Comparison of ENCODE assay signal across 25 cellular contexts in the genomic region with DNA sequence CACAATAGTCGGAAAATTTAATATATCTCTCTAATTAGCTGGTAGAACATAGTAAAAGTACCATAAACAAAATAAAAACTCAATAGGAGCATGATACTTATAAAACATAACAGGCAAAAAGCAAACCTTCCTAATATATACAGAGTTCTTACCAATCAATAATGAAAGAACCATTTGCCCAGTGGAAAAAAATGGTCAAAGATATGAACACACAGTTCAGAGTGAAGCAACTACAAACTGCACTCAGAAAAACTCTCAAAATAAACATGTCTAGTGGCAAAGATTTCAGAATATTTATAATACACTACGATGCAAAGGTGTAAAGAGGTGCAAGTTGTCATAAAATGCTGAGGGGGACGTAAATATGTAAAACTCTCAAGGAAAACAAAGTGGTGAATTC.
"Had no signal": no experiment of that assay in that cellular context is flagged by ENCODE, and none has a peak within 500 bp of the region (broad histone marks: within the 10 kb centered on the region; RNA-seq: fewer than 3 reads in every experiment).

No MANE protein-coding gene starts in this region.

- H3K4me3 Mint-ChIP-seq: dendritic cell treated with granulocyte-macrophage colony-stimulating factor and Interleukin-4, amounts not matched to agents 40 ng/mL and 50 ng/mL, for 4 days; effector memory CD8-positive, alpha-beta T cell; endodermal cell had no signal

- H3K9me3 ChIP-seq: colonic mucosa, esophagus squamous epithelium, gastrocnemius medialis had no signal

- H3K4me1 ChIP-seq: colonic mucosa, esophagus muscularis mucosa, esophagus squamous epithelium, foreskin keratinocyte, gastrocnemius medialis, gastroesophageal sphincter, heart left ventricle, heart right ventricle had no signal

- H3K27me3 Mint-ChIP-seq: dendritic cell treated with granulocyte-macrophage colony-stimulating factor and Interleukin-4, amounts not matched to agents 40 ng/mL and 50 ng/mL, for 4 days; effector memory CD8-positive, alpha-beta T cell had no signal

- DNase-seq: colonic mucosa; cortex of kidney; dermis blood vessel endothelial cell; dorsolateral prefrontal cortex; effector CD4-positive, alpha-beta T cell; effector CD8-positive, alpha-beta T cell; effector memory CD4-positive, alpha-beta T cell; effector memory CD8-positive, alpha-beta T cell; endodermal cell; erythroblast; esophagus squamous epithelium; foreskin fibroblast; foreskin keratinocyte; foreskin melanocyte; gastrocnemius medialis; glutamatergic neuron; head of caudate nucleus; heart left ventricle; heart right ventricle had no signal

- H3K27ac ChIP-seq: colonic mucosa, coronary artery, dorsolateral prefrontal cortex, epithelial cell of prostate, esophagus muscularis mucosa, esophagus squamous epithelium, foreskin keratinocyte, gastrocnemius medialis, gastroesophageal sphincter, heart left ventricle, heart right ventricle had no signal

- H3K27me3 ChIP-seq: colonic mucosa, dorsolateral prefrontal cortex, esophagus muscularis mucosa, esophagus squamous epithelium, foreskin keratinocyte, gastrocnemius medialis, gastroesophageal sphincter, heart left ventricle, heart right ventricle had no signal

- H3K4me3 ChIP-seq: colonic mucosa, coronary artery, dorsolateral prefrontal cortex, esophagus muscularis mucosa, esophagus squamous epithelium, gastrocnemius medialis, gastroesophageal sphincter, heart left ventricle, heart right ventricle had no signal

- H3K27ac Mint-ChIP-seq: dendritic cell treated with granulocyte-macrophage colony-stimulating factor and Interleukin-4, amounts not matched to agents 40 ng/mL and 50 ng/mL, for 4 days; effector memory CD8-positive, alpha-beta T cell; endodermal cell had no signal

- ATAC-seq: effector memory CD8-positive, alpha-beta T cell; esophagus mucosa; foreskin keratinocyte; gastrocnemius medialis; gastroesophageal sphincter; heart left ventricle; heart right ventricle had no signal

- H3K4me1 Mint-ChIP-seq: endodermal cell had no signal

- H3K36me3 ChIP-seq: colonic mucosa, esophagus muscularis mucosa, esophagus squamous epithelium, gastrocnemius medialis, gastroesophageal sphincter, heart left ventricle, heart right ventricle had no signal
